In the genomic region with DNA sequence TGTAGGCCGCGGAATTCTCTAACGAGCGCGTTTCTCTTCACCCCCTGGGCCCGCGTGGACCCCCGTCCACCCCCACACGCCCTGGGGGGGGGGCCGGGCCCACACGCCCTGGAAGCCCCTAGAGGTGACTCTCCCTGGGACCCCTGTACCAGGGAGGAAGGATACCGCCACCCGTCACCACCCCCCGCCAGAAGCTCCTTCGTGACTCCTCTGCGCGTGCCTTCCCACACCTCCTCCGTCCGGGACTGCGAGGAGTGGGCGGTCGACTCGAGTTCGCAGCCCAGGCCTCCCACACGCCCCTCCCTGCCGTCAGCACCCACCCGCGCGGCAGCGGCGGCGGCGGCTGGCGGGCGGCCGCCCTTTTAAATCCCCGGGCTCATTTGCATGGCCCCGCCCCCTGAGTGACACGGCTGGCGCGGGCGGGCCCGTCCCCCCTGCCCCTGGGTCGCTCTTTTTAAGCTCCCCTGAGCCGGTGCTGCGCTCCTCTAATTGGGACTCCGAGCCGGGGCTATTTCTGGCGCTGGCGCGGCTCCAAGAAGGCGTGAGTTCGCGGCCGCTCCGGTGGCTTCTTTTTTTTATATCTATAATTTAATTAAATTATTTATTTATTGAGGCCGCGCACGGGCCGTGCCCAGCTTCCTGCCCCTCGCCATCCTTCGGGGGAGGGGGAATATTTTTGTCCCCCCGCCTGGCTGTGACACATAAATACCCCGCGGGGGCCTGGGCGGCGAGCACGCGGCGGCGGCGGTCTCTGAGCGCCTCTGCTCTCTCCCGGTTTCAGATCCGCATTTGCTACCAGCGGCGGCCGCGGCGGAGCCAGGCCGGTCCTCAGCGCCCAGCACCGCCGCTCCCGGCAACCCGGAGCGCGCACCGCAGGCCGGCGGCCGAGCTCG, we compare ENCODE assay signal across 8 cellular contexts. TPM values are rescaled to one million over a fixed set of nuclear protein-coding genes. Genes with fewer than 3 reads are reported as not detected.
DNase-seq lines count a peak whose midpoint lies in the region; ATAC-seq and TF ChIP-seq lines count a peak whose summit lies in the region.

A gene with protein sequence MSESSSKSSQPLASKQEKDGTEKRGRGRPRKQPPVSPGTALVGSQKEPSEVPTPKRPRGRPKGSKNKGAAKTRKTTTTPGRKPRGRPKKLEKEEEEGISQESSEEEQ (plus strand): TSS at position 451 of the 893 bp plus-strand sequence. CDS start 3,908 bp downstream, outside the sequence.

- peak; percentile 95 for DNase-seq in AG08396 (ENCODE audit: low spot score)
- peak; percentile 85 for DNase-seq in NCI-H446 treated with DMSO at 0.1 percent for 48 hours (lab: John Stamatoyannopoulos, UW)
- peak; percentile 82 to 87 for DNase-seq in activated CD4-positive, alpha-beta T cell treated with anti-CD3 and anti-CD28 coated beads for 24 hours (ENCODE audit: low read depth in 2 of 2)
- DNase-seq in chondrocyte (ENCODE audit: low spot score), result peak; percentile 74
- peak; percentile 95 for DNase-seq in kidney tubule cell (ENCODE audit: low spot score)
- peak; percentile 82 to 89 (median 88) for DNase-seq in stimulated activated CD4-positive, alpha-beta T cell treated with anti-CD3 and anti-CD28 coated beads, Interleukin-1b, Interleukin-23, amount 100 ng/mL, for 24 hours (ENCODE audit: low read depth in 4 of 4, low spot score in 1 of 4)

- H3K27me3 Mint-ChIP-seq in chondrocyte (ENCODE audit: low read depth), result no peaks in the 10 kb centered on the region

- ATAC-seq in GM19035 (IDR thresholded peaks at IDR 0.05; ENCODE audit: unreplicated experiment), result peak; percentile 57
- peak; percentile 67 for ATAC-seq in HG03280 (IDR thresholded peaks at IDR 0.05; ENCODE audit: unreplicated experiment)

- peak within 1 kb of the TSS; percentile 65 for H3K27ac Mint-ChIP-seq in chondrocyte (ENCODE audit: unreplicated experiment)

- H3K9me3 Mint-ChIP-seq in chondrocyte (ENCODE audit: low read depth), result no peaks in the 10 kb centered on the region

- H3K4me3 Mint-ChIP-seq in chondrocyte (ENCODE audit: unreplicated experiment), result peak within 1 kb of the TSS; percentile 65

- no peak for TF ChIP-seq CTCF in chondrocyte (IDR thresholded peaks at IDR 0.05)

- peaks cover 1% of the 10 kb centered on the region for H3K36me3 Mint-ChIP-seq in chondrocyte (ENCODE audit: low read depth)

- peaks cover 9% of the 10 kb centered on the region for H3K4me1 Mint-ChIP-seq in chondrocyte (ENCODE audit: low read depth)

RNA-seq across cellular contexts. Expression of the gene that starts here (rescaled TPM):
- 33.4 to 55.2 TPM (median 37.8 TPM) in 3 replicates for total RNA-seq in chondrocyte

Comparison
In these comparisons a context has a peak if more than half of its experiments do, and no peak if none do; other contexts are left out.
1. Peak in every context shown above with its lines: DNase-seq and ATAC-seq.